ENCODE assay signal across 23 cellular contexts in genomic region chr9:6819112-6819511, GRCh38.
DNase-seq lines count a peak whose midpoint lies in the region; ATAC-seq, FAIRE-seq and TF ChIP-seq lines count a peak whose summit lies in the region.
"Had no signal": no experiment of that assay in that cellular context is flagged by ENCODE, and none has a peak within 500 bp of the region (broad histone marks: within the 10 kb centered on the region; RNA-seq: fewer than 3 reads in every experiment).

No MANE protein-coding gene starts in this region.

- no peaks in the 10 kb centered on the region for H3F3A ChIP-seq in GM23338 (replicated peaks; ENCODE audit: low read depth)

- no peaks in the 10 kb centered on the region for H3K9me2 ChIP-seq in GM23338 (ENCODE audit: insufficient read depth)
- H3K9me2 ChIP-seq in hepatocyte (replicated peaks; ENCODE audit: insufficient read depth): no peaks in the 10 kb centered on the region

- no peaks in the 10 kb centered on the region for H3K9me3 ChIP-seq in hepatocyte (ENCODE audit: low read depth)
- H3K9me3 ChIP-seq in liver (ENCODE audit: control insufficient read depth in 4 of 4, low read length in 3 of 4): no peaks in the 10 kb centered on the region
- H3K9me3 ChIP-seq in small intestine (ENCODE audit: control insufficient read depth, low read depth): no peaks in the 10 kb centered on the region
- H3K9me3 ChIP-seq in thyroid gland: no peaks in the 10 kb centered on the region
- no peaks in the 10 kb centered on the region for H3K9me3 ChIP-seq in tibial artery
- H3K9me3 ChIP-seq: BE2C, HAP-1 had no signal

- no peaks in the 10 kb centered on the region for H3K27me3 Mint-ChIP-seq in GM23338 (ENCODE audit: insufficient read depth, low read depth, poor library complexity)
- H3K27me3 Mint-ChIP-seq: CD4-positive, CD25-positive, alpha-beta regulatory T cell; CD8-positive, alpha-beta memory T cell had no signal

- TF ChIP-seq POLR2A in thyroid gland (IDR thresholded peaks at IDR 0.05): no peak

- H3K36me3 ChIP-seq in GM23338 (ENCODE audit: insufficient read depth) (no peaks in the 10 kb centered on the region), hepatocyte (replicated peaks; ENCODE audit: insufficient read depth, low read depth) (no peaks in the 10 kb centered on the region), liver (ENCODE audit: control insufficient read depth in 4 of 4, insufficient read depth in 3 of 4, low read depth in 1 of 4, low read length in 3 of 4) (peaks cover 0 to 10% (median 0%) of the 10 kb centered on the region in 4 donors), small intestine (ENCODE audit: control insufficient read depth in 2 of 2, insufficient read depth in 2 of 2, low read length in 2 of 2) (peaks cover 0 to 9% of the 10 kb centered on the region in 2 donors), thyroid gland (peaks cover 0 to 6% of the 10 kb centered on the region in 2 donors), tibial artery (peaks cover 7 to 11% (median 9%) of the 10 kb centered on the region in 3 donors)
- H3K36me3 ChIP-seq: BE2C, HAP-1 had no signal

- peak; percentile 51 for FAIRE-seq in small intestine (lab: Jason Lieb, UNC)
- FAIRE-seq: GM12891, H1, K562 had no signal

- H3K27me3 ChIP-seq in GM23338 (ENCODE audit: insufficient read depth) (no peaks in the 10 kb centered on the region), hepatocyte (no peaks in the 10 kb centered on the region), liver (ENCODE audit: control insufficient read depth in 4 of 4, insufficient read depth in 4 of 4, low read length in 3 of 4) (no peaks in the 10 kb centered on the region), small intestine (ENCODE audit: control insufficient read depth in 2 of 2, insufficient read depth in 2 of 2, low read length in 2 of 2) (no peaks in the 10 kb centered on the region), thyroid gland (no peaks in the 10 kb centered on the region), tibial artery (no peaks in the 10 kb centered on the region)
- H3K27me3 ChIP-seq: BE2C had no signal

- H3K36me3 Mint-ChIP-seq in GM23338 (ENCODE audit: low read depth): peaks cover 9% of the 10 kb centered on the region; the same call in 2 of the 3 replicates

- H3K9me3 Mint-ChIP-seq in GM23338: no peaks in the 10 kb centered on the region
- H3K9me3 Mint-ChIP-seq: CD8-positive, alpha-beta memory T cell had no signal

- intact Hi-C loops in thyroid gland (cut with DNase I) (no loop called here), tibial artery (cut with DNase I; ENCODE audit: low total_unique reads) (no loop called here), posterior vena cava (cut with DNase I) (loop anchor here in 1 of 2 donors (10.0 kb wide), 1 partner anchor 54 kb away; no protein-coding TSS in a partner anchor)

- H3K27ac Mint-ChIP-seq in GM23338: peak overlapping the region; percentile 80; the same call in 1 of the 2 replicates
- H3K27ac Mint-ChIP-seq: CD8-positive, alpha-beta memory T cell had no signal

- no peak overlapping the region for H2AFZ ChIP-seq in GM23338
- H2AFZ ChIP-seq in hepatocyte: no peak overlapping the region

- no peak for TF ChIP-seq CTCF in GM23338 (conservative IDR thresholded peaks at IDR 0.05; ENCODE audit: low read depth in 2 of 2)
- TF ChIP-seq CTCF in hepatocyte (IDR thresholded peaks at IDR 0.05; ENCODE audit: poor library complexity): no peak
- no peak for TF ChIP-seq CTCF in liver (IDR thresholded peaks at IDR 0.05; ENCODE audit: low read depth, low read length, missing input control)
- TF ChIP-seq CTCF in thyroid gland (IDR thresholded peaks at IDR 0.05): no peak
- TF ChIP-seq CTCF in tibial artery (IDR thresholded peaks at IDR 0.05): no peak

- H3K4me2 ChIP-seq in GM23338 (peak overlapping the region; percentile 24; the same call in 1 of the 2 replicates), hepatocyte (no peak overlapping the region)

- H3K4me3 ChIP-seq in GM23338 (no peak overlapping the region), hepatocyte (no peak overlapping the region), liver (ENCODE audit: low read depth in 1 of 3, low read length in 3 of 3) (no peak overlapping the region), small intestine (ENCODE audit: low read depth in 1 of 2, low read length in 2 of 2) (no peak overlapping the region), thyroid gland (replicated peaks in 1 of 3) (no peak overlapping the region), tibial artery (no peak overlapping the region)
- H3K4me3 ChIP-seq: HAP-1, K562 had no signal

- no peak overlapping the region for H3K9ac ChIP-seq in liver (ENCODE audit: low read depth in 1 of 2, low read length in 2 of 2)

- 71% methylated on average over 2 of the region's 2 CpGs for WGBS in hepatocyte (ENCODE audit: low lambda C conversion rate, missing lambda C conversion rate)
- 32% methylated on average over 2 of the region's 2 CpGs for WGBS in liver
- 15 to 64% (median 29%) methylated on average over 2 of the region's 2 CpGs for WGBS in small intestine, 3 donors
- WGBS in thyroid gland, 2 donors: 95 to 97% methylated on average over 2 of the region's 2 CpGs

- no peaks in the 10 kb centered on the region for H3K79me2 ChIP-seq in GM23338 (replicated peaks; ENCODE audit: insufficient read depth)
- H3K79me2 ChIP-seq in hepatocyte: peaks cover 9% of the 10 kb centered on the region

- H3K27ac ChIP-seq in GM23338 (ENCODE audit: low read depth) (peak overlapping the region; percentile 27), hepatocyte (peak overlapping the region; percentile 2), liver (ENCODE audit: low read depth in 1 of 2, low read length in 2 of 2) (no peak overlapping the region), small intestine (ENCODE audit: low read depth in 1 of 2, low read length in 1 of 2) (peak overlapping the region in 1 of 2 donors; percentile 60), thyroid gland (no peak overlapping the region), tibial artery (no peak overlapping the region)
- H3K27ac ChIP-seq: HL-60 had no signal

- no peak for DNase-seq in GM23338 (ENCODE audit: low spot score)
- no peak for DNase-seq in hepatocyte (ENCODE audit: low spot score)
- peak; percentile 79 for DNase-seq in small intestine
- DNase-seq in thyroid gland: no peak
- no peak for DNase-seq in stimulated activated naive CD8-positive, alpha-beta T cell treated with anti-CD3 and anti-CD28 coated beads, Interleukin-15, Interleukin-2, amounts not matched to agents 100 U/mL and 50 U/mL, for 24 hours
- no peak for DNase-seq in tibial artery
- no peak for DNase-seq in posterior vena cava (ENCODE audit: low spot score)
- DNase-seq: BE2C; C1 segment of cervical spinal cord; CD4-positive, CD25-positive, alpha-beta regulatory T cell; CD8-positive, alpha-beta memory T cell; COR-L47; DMS 273 treated with DMSO at 0.1 percent for 48 hours; DMS53; DND-41; EL; IMR-90 had no signal

- TF ChIP-seq RAD21 in liver (IDR thresholded peaks at IDR 0.05): peak in 1 of 2 donors; percentile 12

- H4K20me1 ChIP-seq in GM23338 (replicated peaks; ENCODE audit: insufficient read depth): no peaks in the 10 kb centered on the region; the same call in 1 of the 2 replicates
- no peaks in the 10 kb centered on the region for H4K20me1 ChIP-seq in hepatocyte (ENCODE audit: insufficient read depth, poor library complexity, severe bottlenecking)

- H3K4me1 Mint-ChIP-seq in GM23338: peaks cover 25% of the 10 kb centered on the region

- no peak for ATAC-seq in GM23338
- no peak for ATAC-seq in stimulated activated naive CD8-positive, alpha-beta T cell treated with anti-CD3 and anti-CD28 coated beads, Interleukin-15, Interleukin-2, amounts not matched to agents 100 U/mL and 50 U/mL, for 24 hours
- ATAC-seq: K562 had no signal

- H3K4me3 Mint-ChIP-seq in GM23338: no peak overlapping the region
- H3K4me3 Mint-ChIP-seq: CD4-positive, CD25-positive, alpha-beta regulatory T cell; CD8-positive, alpha-beta memory T cell had no signal

- H3K4me1 ChIP-seq in GM23338 (ENCODE audit: insufficient read depth): peaks cover 33% of the 10 kb centered on the region
- peaks cover 6% of the 10 kb centered on the region for H3K4me1 ChIP-seq in hepatocyte (ENCODE audit: insufficient read depth)
- peaks cover 0 to 19% (median 7%) of the 10 kb centered on the region in 4 donors for H3K4me1 ChIP-seq in liver (ENCODE audit: control insufficient read depth in 4 of 4, insufficient read depth in 4 of 4, low read length in 3 of 4)
- H3K4me1 ChIP-seq in small intestine (ENCODE audit: control insufficient read depth in 2 of 2, insufficient read depth in 1 of 2, low read depth in 1 of 2, low read length in 1 of 2): peaks cover 2 to 4% of the 10 kb centered on the region in 2 donors
- H3K4me1 ChIP-seq in thyroid gland: peaks cover 5 to 6% of the 10 kb centered on the region in 2 donors
- no peaks in the 10 kb centered on the region for H3K4me1 ChIP-seq in tibial artery
- H3K4me1 ChIP-seq: BE2C had no signal

TF ChIP-seq in GM23338, 12 proteins besides CTCF, POLR2A, EP300 and RAD21 (continues in another document):
- TF ChIP-seq ETS1 (IDR thresholded peaks at IDR 0.05) (no peak), STAT1 (IDR thresholded peaks at IDR 0.05; ENCODE audit: unreplicated experiment) (no peak), POLR2AphosphoS5 (IDR thresholded peaks at IDR 0.05; ENCODE audit: low read depth) (no peak), EZH2 (IDR thresholded peaks at IDR 0.05; ENCODE audit: low read depth, unreplicated experiment) (no peak)

TF ChIP-seq in liver, 16 proteins besides CTCF, POLR2A, EP300 and RAD21 (continues in another document):
- TF ChIP-seq GABPA (IDR thresholded peaks at IDR 0.05 in 1 of 2, conservative IDR thresholded peaks at IDR 0.05 in 1 of 2) (no peak), ATF3 (IDR thresholded peaks at IDR 0.05) (no peak), FOXA2 (IDR thresholded peaks at IDR 0.05) (peak; percentile 44), FOXA1 (IDR thresholded peaks at IDR 0.05) (no peak), TAF1 (conservative IDR thresholded peaks at IDR 0.05) (no peak), SP1 (IDR thresholded peaks at IDR 0.05) (peak; percentile 51), MAX (IDR thresholded peaks at IDR 0.05) (no peak), HNF4G (IDR thresholded peaks at IDR 0.05) (peak; percentile 82), JUND (IDR thresholded peaks at IDR 0.05) (peak; percentile 33 to 55)

Comparison
In these comparisons a context has a peak if more than half of its experiments do, and no peak if none do; other contexts are left out.
1. H3K27ac ChIP-seq: peak in GM23338 (single experiment) and hepatocyte (single experiment); none in liver (0 of 2), thyroid gland (0 of 3) and tibial artery (0 of 2).